In the genomic region with DNA sequence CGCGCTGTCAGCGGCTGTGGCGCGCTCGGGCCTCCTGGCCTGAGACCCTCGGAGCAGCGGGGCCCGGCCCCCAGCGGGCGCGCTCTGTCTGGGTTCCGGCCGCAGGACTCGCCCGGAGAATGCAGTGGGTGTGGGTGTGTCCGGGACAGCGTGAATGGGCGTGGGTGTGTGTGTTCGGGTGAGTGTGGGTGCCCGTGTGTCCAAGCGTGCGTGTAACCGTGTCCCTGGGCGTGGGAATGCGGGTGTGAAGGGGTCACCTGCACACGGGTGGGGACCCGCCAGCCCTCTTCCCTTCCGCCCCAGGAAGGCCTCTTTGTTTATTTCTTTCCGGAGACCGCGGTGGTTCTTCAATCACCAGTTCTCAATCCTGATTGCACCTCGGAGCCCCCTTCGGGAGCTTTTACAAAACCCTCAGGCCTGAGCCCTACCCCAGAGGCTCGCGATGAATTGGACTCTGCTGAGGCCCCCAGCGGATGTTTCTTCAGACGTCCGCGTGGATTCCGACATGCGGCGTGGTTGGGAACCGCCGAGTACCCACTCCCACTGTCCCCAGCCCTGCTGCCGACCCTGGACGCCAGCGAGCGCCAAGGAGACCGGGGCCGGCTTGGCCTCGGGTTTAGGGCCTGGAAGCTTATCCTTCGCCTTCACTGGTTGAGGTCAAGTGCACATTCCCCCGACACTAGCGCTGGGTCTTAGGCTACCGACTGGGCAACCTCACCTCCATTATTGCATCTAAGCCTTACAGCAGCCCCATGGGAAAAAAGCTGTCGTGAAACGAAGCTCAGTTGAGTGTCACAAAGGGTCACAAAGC, we compare ENCODE assay signal across 8 cellular contexts. TPM values are rescaled to one million over a fixed set of nuclear protein-coding genes. Genes with fewer than 3 reads are reported as not detected.
A peak's percentile ranks its signal among the peaks of the same experiment; 100 is the strongest.
DNase-seq lines count a peak whose midpoint lies in the region; ATAC-seq, FAIRE-seq and TF ChIP-seq lines count a peak whose summit lies in the region.

No MANE protein-coding gene starts in this region.

- SMC1A ChIA-PET in GM12878 (lab: Charles Lee; ENCODE audit: uncharacterized antibody, unreplicated experiment): no interaction called here

- no peak for FAIRE-seq in GM12878 (lab: Jason Lieb, UNC)

- CTCF ChIA-PET in GM12878 (lab: Yijun Ruan, JAX): no interaction called here

- no peak overlapping the region for H3K27ac ChIP-seq in GM12878 (ENCODE audit: control insufficient read depth, insufficient read depth)
- H3K27ac ChIP-seq in thyroid gland: peak overlapping the region in 1 of 3 donors; percentile 33

- H3K36me3 ChIP-seq in GM12878 (ENCODE audit: control insufficient read depth in 2 of 2, insufficient read depth in 2 of 2, low read length in 1 of 2): no peaks in the 10 kb centered on the region
- no peaks in the 10 kb centered on the region for H3K36me3 ChIP-seq in thyroid gland

- in situ Hi-C loops in GM12878 (cut with MboI): no loop called here

- no peaks in the 10 kb centered on the region for H3K79me2 ChIP-seq in GM12878 (ENCODE audit: control insufficient read depth, insufficient read depth, low read length)

- H3K4me3 ChIP-seq in GM12878 (no peak overlapping the region), thyroid gland (replicated peaks in 1 of 3) (peak overlapping the region in 2 of 3 donors; percentile 20 to 43)

- H3K9me3 ChIP-seq in GM12878 (replicated peaks; ENCODE audit: control insufficient read depth, insufficient read depth, low read length): no peaks in the 10 kb centered on the region
- H3K9me3 ChIP-seq in thyroid gland: no peaks in the 10 kb centered on the region

- no peak for TF ChIP-seq EP300 in GM12878 (IDR thresholded peaks at IDR 0.05; ENCODE audit: borderline replicate concordance in 1 of 2, control insufficient read depth in 1 of 2, low read depth in 2 of 2, low read length in 2 of 2)

- WGBS in GM12878 (ENCODE audit: insufficient coverage, insufficient replicate concordance, low lambda C conversion rate, missing lambda C conversion rate): 14% methylated on average over 53 of the region's 58 CpGs
- 30 to 31% methylated on average over 28 to 37 of the region's 58 CpGs for WGBS in thyroid gland, 2 donors

- no peak overlapping the region for H3K9ac ChIP-seq in GM12878 (ENCODE audit: control insufficient read depth, insufficient read depth, low read length)

- H3K4me1 ChIP-seq in GM12878 (ENCODE audit: control insufficient read depth, insufficient read depth, low read length) (no peaks in the 10 kb centered on the region), thyroid gland (peaks cover 11 to 27% of the 10 kb centered on the region in 2 donors)

- ATAC-seq in GM12878 (no peak; the same call in 1 of the 3 replicates), left lobe of liver (peak; percentile 43), HG02973 (IDR thresholded peaks at IDR 0.05; ENCODE audit: unreplicated experiment) (no peak)

- TF ChIP-seq RAD21 in GM12878 (IDR thresholded peaks at IDR 0.05; ENCODE audit: insufficient read depth, low read depth, low read length): no peak

- no peak overlapping the region; the same call in 1 of the 2 replicates for H3K4me2 ChIP-seq in GM12878 (ENCODE audit: control insufficient read depth, insufficient read depth)

- H4K20me1 ChIP-seq in GM12878 (ENCODE audit: control insufficient read depth, insufficient read depth): no peaks in the 10 kb centered on the region

- no peak overlapping the region for H2AFZ ChIP-seq in GM12878 (ENCODE audit: control insufficient read depth, low read depth, low read length)

- peak; percentile 7 for DNase-seq in stimulated activated CD4-positive, alpha-beta T cell treated with anti-CD3 and anti-CD28 coated beads, Interleukin-4, amount 100 ng/mL, for 1 hour
- no peak for DNase-seq in stimulated activated CD4-positive, alpha-beta T cell treated with anti-CD3 and anti-CD28 coated beads, Interleukin-2, amount 100 ng/mL, for 48 hours
- DNase-seq in GM12878 (ENCODE audit: low read depth, low spot score) (no peak), left lobe of liver (ENCODE audit: low spot score) (no peak), thyroid gland (no peak), kidney glomerular epithelial cell (lab: John Stamatoyannopoulos, UW) (no peak), AG20443 (ENCODE audit: low spot score) (no peak)

- POLR2A ChIA-PET in GM12878 (lab: Charles Lee): no interaction called here

- H3K27me3 ChIP-seq in GM12878 (replicated peaks in 1 of 2; ENCODE audit: control insufficient read depth in 2 of 2, insufficient read depth in 2 of 2, low read length in 1 of 2) (peaks cover 15 to 16% of the 10 kb centered on the region in 2 experiments; a peak in 3 of 4 replicates), thyroid gland (no peaks in the 10 kb centered on the region)

- RAD21 ChIA-PET in GM12878 (lab: Charles Lee; ENCODE audit: unreplicated experiment): no interaction called here

- BruUV-seq in GM12878 (replicated peaks; lab: Mats Ljungman, UMichigan): no TSS peak

- TF ChIP-seq POLR2A in GM12878 (IDR thresholded peaks at IDR 0.05; ENCODE audit: low read depth, low read length): no peak
- TF ChIP-seq POLR2A in thyroid gland (IDR thresholded peaks at IDR 0.05): no peak

- TF ChIP-seq CTCF in GM12878 (IDR thresholded peaks at IDR 0.05 in 2 of 3, conservative IDR thresholded peaks at IDR 0.05 in 1 of 3; ENCODE audit: control insufficient read depth in 2 of 3, extremely low read depth in 1 of 3, insufficient read depth in 1 of 3, low read depth in 3 of 3, low read length in 3 of 3) (no peak), thyroid gland (IDR thresholded peaks at IDR 0.05) (no peak)

- intact Hi-C loops in GM12878 (cut with micrococcal nuclease; ENCODE audit: unreplicated experiment) (loop anchor here (1.0 kb wide), 1 partner anchor 39 kb away; no protein-coding TSS in a partner anchor), thyroid gland (cut with DNase I) (no loop called here)

TF ChIP-seq in GM12878, 131 proteins besides CTCF, POLR2A, EP300 and RAD21:
- TF ChIP-seq NR2C2 (IDR thresholded peaks at IDR 0.05; ENCODE audit: borderline replicate concordance, control insufficient read depth, insufficient read length, low read depth) (no peak), EZH2 (IDR thresholded peaks at IDR 0.05; ENCODE audit: borderline replicate concordance, control insufficient read depth, low read depth, low read length) (0 out of 2 replicates have a peak, but pooled peaks have one; percentile 33), GABPA (IDR thresholded peaks at IDR 0.05; ENCODE audit: low read depth) (no peak)
- TF ChIP-seq, protein P1, sequence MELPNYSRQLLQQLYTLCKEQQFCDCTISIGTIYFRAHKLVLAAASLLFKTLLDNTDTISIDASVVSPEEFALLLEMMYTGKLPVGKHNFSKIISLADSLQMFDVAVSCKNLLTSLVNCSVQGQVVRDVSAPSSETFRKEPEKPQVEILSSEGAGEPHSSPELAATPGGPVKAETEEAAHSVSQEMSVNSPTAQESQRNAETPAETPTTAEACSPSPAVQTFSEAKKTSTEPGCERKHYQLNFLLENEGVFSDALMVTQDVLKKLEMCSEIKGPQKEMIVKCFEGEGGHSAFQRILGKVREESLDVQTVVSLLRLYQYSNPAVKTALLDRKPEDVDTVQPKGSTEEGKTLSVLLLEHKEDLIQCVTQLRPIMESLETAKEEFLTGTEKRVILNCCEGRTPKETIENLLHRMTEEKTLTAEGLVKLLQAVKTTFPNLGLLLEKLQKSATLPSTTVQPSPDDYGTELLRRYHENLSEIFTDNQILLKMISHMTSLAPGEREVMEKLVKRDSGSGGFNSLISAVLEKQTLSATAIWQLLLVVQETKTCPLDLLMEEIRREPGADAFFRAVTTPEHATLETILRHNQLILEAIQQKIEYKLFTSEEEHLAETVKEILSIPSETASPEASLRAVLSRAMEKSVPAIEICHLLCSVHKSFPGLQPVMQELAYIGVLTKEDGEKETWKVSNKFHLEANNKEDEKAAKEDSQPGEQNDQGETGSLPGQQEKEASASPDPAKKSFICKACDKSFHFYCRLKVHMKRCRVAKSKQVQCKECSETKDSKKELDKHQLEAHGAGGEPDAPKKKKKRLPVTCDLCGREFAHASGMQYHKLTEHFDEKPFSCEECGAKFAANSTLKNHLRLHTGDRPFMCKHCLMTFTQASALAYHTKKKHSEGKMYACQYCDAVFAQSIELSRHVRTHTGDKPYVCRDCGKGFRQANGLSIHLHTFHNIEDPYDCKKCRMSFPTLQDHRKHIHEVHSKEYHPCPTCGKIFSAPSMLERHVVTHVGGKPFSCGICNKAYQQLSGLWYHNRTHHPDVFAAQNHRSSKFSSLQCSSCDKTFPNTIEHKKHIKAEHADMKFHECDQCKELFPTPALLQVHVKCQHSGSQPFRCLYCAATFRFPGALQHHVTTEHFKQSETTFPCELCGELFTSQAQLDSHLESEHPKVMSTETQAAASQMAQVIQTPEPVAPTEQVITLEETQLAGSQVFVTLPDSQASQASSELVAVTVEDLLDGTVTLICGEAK (IDR thresholded peaks at IDR 0.05; ENCODE audit: borderline replicate concordance): no peak
TF ChIP-seq in GM12878: peak in this region for 1.

RNA-seq across cellular contexts. Expression of a gene that starts 19.3 kb away (rescaled TPM):
- total RNA-seq in GM12878 (2013; cell fraction: nucleolus; rRNA removed): not detected in 2 replicates
- not detected in 2 replicates for total RNA-seq in GM12878 (2014; rRNA removed)
- not detected in 2 replicates for total RNA-seq in GM12878 (2014; rRNA removed; fragmentation: Illumina TruSeq; extraction: Trizol)
- not detected in 2 replicates for total RNA-seq in GM12878 (2021)
- not detected for polyA plus RNA-seq in GM12878 (2011; ENCODE audit: low read depth)
- polyA plus RNA-seq in GM12878 (2011; rRNA removed): not detected in 2 replicates
- polyA plus RNA-seq in GM12878 (2011; cell fraction: cytosol; rRNA removed): not detected in 2 replicates
- not detected in 2 replicates for polyA plus RNA-seq in GM12878 (2011; cell fraction: nucleus; rRNA removed)
- not detected in 2 replicates for polyA plus RNA-seq in GM12878 (2012)
- not detected in 2 replicates for polyA plus RNA-seq in GM12878 (2014; fragmentation: Illumina TruSeq; extraction: Trizol)
- polyA plus RNA-seq in GM12878 (2014; fragmentation: Nextera tagmentation; extraction: Ambion mirVana): not detected
- polyA plus RNA-seq in GM12878 (2014; rRNA removed): not detected in 2 replicates
- polyA plus RNA-seq in GM12878 (2016; fragmentation: Nextera tagmentation; extraction: Ambion mirVana): not detected
- not detected in 2 replicates for polyA minus RNA-seq in GM12878 (2011; rRNA and poly(A)+ RNA removed)
- not detected in 2 replicates for polyA minus RNA-seq in GM12878 (2011; cell fraction: cytosol; rRNA and poly(A)+ RNA removed)
- not detected in 2 replicates for polyA minus RNA-seq in GM12878 (2011; cell fraction: nucleus; rRNA and poly(A)+ RNA removed)
- total RNA-seq in left lobe of liver: not detected
- total RNA-seq in thyroid gland: 1 to 10 TPM; 1.5 to 4.0 (median 3.6) TPM
